8 cellular contexts compared by ENCODE assay signal in the genomic region with DNA sequence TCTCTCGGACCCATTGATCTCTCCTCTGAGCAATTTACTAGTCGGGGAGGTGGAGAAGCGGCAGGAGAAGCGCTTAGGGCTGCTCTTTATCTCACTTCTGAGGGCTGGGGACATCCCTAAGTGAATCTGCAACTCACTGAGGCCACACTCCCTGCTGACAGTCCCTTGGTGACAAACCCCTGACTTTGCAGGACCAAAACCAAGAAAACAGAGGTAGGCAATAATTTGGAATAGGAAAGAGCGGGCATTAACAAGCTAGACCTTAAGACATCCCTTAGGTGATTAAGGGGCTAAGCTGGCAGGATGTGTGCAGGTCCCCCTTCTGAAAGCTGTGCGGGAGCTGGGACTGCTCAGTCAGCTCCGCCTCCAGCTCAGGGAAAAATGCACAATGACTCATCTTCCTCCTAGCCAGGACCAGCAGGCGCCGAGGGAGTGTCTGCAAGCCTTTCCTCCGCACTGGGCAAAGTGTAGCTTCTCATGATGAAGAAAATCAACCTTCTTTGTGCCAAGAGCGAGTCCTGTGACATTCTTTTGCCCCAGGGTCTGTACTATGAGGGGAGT.
A peak's percentile ranks its signal among the peaks of the same experiment; 100 is the strongest.
DNase-seq lines count a peak whose midpoint lies in the region; ATAC-seq and FAIRE-seq lines count a peak whose summit lies in the region.

No MANE protein-coding gene starts in this region.

- peak; percentile 79 for FAIRE-seq in RCC 7860 (lab: Jason Lieb, UNC)

- peak overlapping the region; percentile 95 for H2BK120ac ChIP-seq in mesendoderm (ENCODE audit: low read depth, low read length)

- no peaks in the 10 kb centered on the region for H3K4me1 ChIP-seq in endocrine pancreas (ENCODE audit: control insufficient read depth, insufficient read depth, low read length)
- peaks cover 43% of the 10 kb centered on the region for H3K4me1 ChIP-seq in mesendoderm (ENCODE audit: control insufficient read depth, low read depth, low read length)

- no peak overlapping the region for H3K9ac ChIP-seq in endocrine pancreas (ENCODE audit: control insufficient read depth, insufficient read depth, low read length)
- H3K9ac ChIP-seq in mesendoderm (ENCODE audit: low read length) = no peak overlapping the region

- no peak overlapping the region for H2BK15ac ChIP-seq in mesendoderm (replicated peaks; ENCODE audit: low read depth)

- H3K4me2 ChIP-seq in mesendoderm (ENCODE audit: low read length) = peak overlapping the region; percentile 0

- H4K8ac ChIP-seq in mesendoderm (ENCODE audit: low read depth, low read length) = no peak overlapping the region

- DNase-seq in D341Med (ENCODE audit: low spot score) = peak; percentile 71
- peak; percentile 55 for DNase-seq in HK-2 (ENCODE audit: unreplicated experiment)
- peak; percentile 79 for DNase-seq in RCC 7860 (ENCODE audit: low spot score)
- peak; percentile 96 for DNase-seq in mesendoderm
- DNase-seq in stimulated activated naive CD4-positive, alpha-beta T cell treated with Interleukin-2 at 50 U/mL for 16 hours (lab: John Stamatoyannopoulos, UW) = no peak

- H3K27me3 ChIP-seq in endocrine pancreas (ENCODE audit: control insufficient read depth, insufficient read depth, low read length) (no peaks in the 10 kb centered on the region), mesendoderm (ENCODE audit: insufficient read depth, low read length, poor library complexity) (no peaks in the 10 kb centered on the region)

- H2BK5ac ChIP-seq in mesendoderm (ENCODE audit: low read length) = peak overlapping the region; percentile 30

- no peak overlapping the region for H3K23ac ChIP-seq in mesendoderm (ENCODE audit: low read length)

- WGBS in mesendoderm (ENCODE audit: extremely low coverage, insufficient coverage, low lambda C conversion rate) = no CpG with 5 or more reads among the region's 11 CpGs

- H2AK5ac ChIP-seq in mesendoderm (ENCODE audit: low read length) = no peak overlapping the region

- no peaks in the 10 kb centered on the region for H3K79me1 ChIP-seq in mesendoderm (ENCODE audit: low read length)

- ATAC-seq in HG02970 (IDR thresholded peaks at IDR 0.05; ENCODE audit: low FRiP score, unreplicated experiment) = no peak
- no peak for ATAC-seq in HG03520 (IDR thresholded peaks at IDR 0.05; ENCODE audit: unreplicated experiment)

- no peaks in the 10 kb centered on the region for H3K36me3 ChIP-seq in endocrine pancreas (ENCODE audit: control insufficient read depth, insufficient read depth, low read length)
- H3K36me3 ChIP-seq in mesendoderm (ENCODE audit: control insufficient read depth, insufficient read depth, low read length) = no peaks in the 10 kb centered on the region

- H3K56ac ChIP-seq in mesendoderm (ENCODE audit: low read length) = peak overlapping the region; percentile 73

- peak overlapping the region; percentile 67 for H3K4me3 ChIP-seq in endocrine pancreas (ENCODE audit: control insufficient read depth, insufficient read depth, low read length)
- no peak overlapping the region for H3K4me3 ChIP-seq in mesendoderm (ENCODE audit: low read length)

- no peaks in the 10 kb centered on the region for H3K79me2 ChIP-seq in mesendoderm (ENCODE audit: control insufficient read depth, insufficient read depth, low read length)

- no peak overlapping the region for H4K5ac ChIP-seq in mesendoderm (ENCODE audit: low read length)

- no peak overlapping the region for H3K4ac ChIP-seq in mesendoderm (ENCODE audit: low read depth, low read length)

- no peaks in the 10 kb centered on the region for H3K9me3 ChIP-seq in endocrine pancreas (ENCODE audit: control insufficient read depth, low read length)

- H3K18ac ChIP-seq in mesendoderm (ENCODE audit: low read length) = peak overlapping the region; percentile 88

- peak overlapping the region; percentile 40 for H3K27ac ChIP-seq in mesendoderm (ENCODE audit: low read depth, low read length)
